16 cellular contexts compared by ENCODE assay signal in the genomic region with DNA sequence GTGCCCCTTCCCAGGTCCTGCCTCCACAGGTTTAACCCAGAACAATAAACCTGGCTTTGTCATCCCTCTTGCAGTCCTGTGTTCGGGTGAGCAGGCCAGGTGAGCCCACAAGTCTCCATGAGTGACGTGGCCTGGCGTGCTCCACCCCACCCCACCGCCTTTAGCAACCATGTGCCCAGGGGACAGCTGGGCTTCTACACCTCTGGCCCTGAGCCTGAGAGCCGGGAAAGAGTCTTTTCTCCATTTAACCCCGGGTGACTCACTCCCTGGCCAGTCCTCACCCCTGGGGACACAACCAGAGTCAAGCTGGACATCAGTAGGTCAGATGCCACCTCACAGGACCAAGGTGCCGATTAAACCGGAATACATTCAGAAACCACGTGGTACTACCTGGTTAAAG. TPM values are rescaled to one million over a fixed set of nuclear protein-coding genes. Genes with fewer than 3 reads are reported as not detected.
DNase-seq lines count a peak whose midpoint lies in the region; ATAC-seq and TF ChIP-seq lines count a peak whose summit lies in the region.
"Had no signal": no experiment of that assay in that cellular context is flagged by ENCODE, and none has a peak within 500 bp of the region (broad histone marks: within the 10 kb centered on the region; RNA-seq: fewer than 3 reads in every experiment).

No MANE protein-coding gene starts in this region.

- no peak for TF ChIP-seq CTCF in cardiac muscle cell (IDR thresholded peaks at IDR 0.05; ENCODE audit: low read depth, low read length)
- TF ChIP-seq CTCF in nephron (IDR thresholded peaks at IDR 0.05; ENCODE audit: unreplicated experiment in 3 of 3): no peak

- intact Hi-C loops in left cardiac atrium (cut with DNase I): no loop called here

- H3K27ac Mint-ChIP-seq in nephron: no peak overlapping the region
- H3K27ac Mint-ChIP-seq: B cell, GM23338, H9 had no signal

- ATAC-seq in left cardiac atrium (no peak), HG02623 (IDR thresholded peaks at IDR 0.05; ENCODE audit: unreplicated experiment) (no peak), HG03280 (IDR thresholded peaks at IDR 0.05; ENCODE audit: unreplicated experiment) (no peak)
- ATAC-seq: GM23338, HepG2 had no signal

- peak overlapping the region; percentile 19 for H3K27ac ChIP-seq in cardiac muscle cell

- H3K4me1 Mint-ChIP-seq in nephron: peaks cover 23% of the 10 kb centered on the region

- H3K4me3 ChIP-seq in cardiac muscle cell (no peak overlapping the region), adipocyte (ENCODE audit: low read length) (no peak overlapping the region)
- H3K4me3 ChIP-seq: GM23338 had no signal

- H3K27me3 ChIP-seq in cardiac muscle cell (no peaks in the 10 kb centered on the region), adipocyte (replicated peaks; ENCODE audit: control insufficient read depth, insufficient read depth, low read length) (no peaks in the 10 kb centered on the region)

- no peaks in the 10 kb centered on the region for H3K9me3 Mint-ChIP-seq in nephron
- H3K9me3 Mint-ChIP-seq: CD4-positive, alpha-beta memory T cell; GM23338; H9 had no signal

- H3K36me3 Mint-ChIP-seq in nephron (ENCODE audit: low read depth): peaks cover 38% of the 10 kb centered on the region

- H3K27me3 Mint-ChIP-seq in nephron (ENCODE audit: low read depth): peaks cover 3% of the 10 kb centered on the region
- H3K27me3 Mint-ChIP-seq: B cell; CD4-positive, alpha-beta memory T cell had no signal

- H3K9ac ChIP-seq in adipocyte (ENCODE audit: low read length): peak overlapping the region; percentile 8

- no peaks in the 10 kb centered on the region for H3K9me3 ChIP-seq in cardiac muscle cell (ENCODE audit: low read depth)
- H3K9me3 ChIP-seq in adipocyte (ENCODE audit: control insufficient read depth, low read length): no peaks in the 10 kb centered on the region

- H3K36me3 ChIP-seq in cardiac muscle cell: peaks cover 9% of the 10 kb centered on the region
- H3K36me3 ChIP-seq in adipocyte (ENCODE audit: control insufficient read depth, insufficient read depth, low read length, severe bottlenecking): peaks cover 26% of the 10 kb centered on the region

- DNase-seq in cardiac muscle cell (ENCODE audit: low read depth in 1 of 2, low spot score in 1 of 2) (no peak), left cardiac atrium (no peak), adipocyte (ENCODE audit: low read depth) (no peak), A172 (ENCODE audit: low spot score) (no peak)
- DNase-seq: C1 segment of cervical spinal cord; CD4-positive, alpha-beta memory T cell; COR-L47; DND-41; GDM1; H9 had no signal

- peaks cover 10% of the 10 kb centered on the region for H3K4me1 ChIP-seq in cardiac muscle cell (ENCODE audit: low read depth)
- H3K4me1 ChIP-seq in adipocyte (ENCODE audit: control insufficient read depth, insufficient read depth, low read length): peaks cover 39% of the 10 kb centered on the region

- peak overlapping the region in 2 of 3 experiments; percentile 10 to 48 for H3K4me3 Mint-ChIP-seq in nephron
- H3K4me3 Mint-ChIP-seq: B cell, GM23338 had no signal

RNA-seq across cellular contexts. Expression of a gene that starts 4.1 kb away (rescaled TPM):
- total RNA-seq in cardiac muscle cell (276 and 280 TPM in 2 replicates), left cardiac atrium (10 to 100 TPM; 82.6 to 83.2 TPM)
- 242 and 245 TPM in 2 replicates for polyA plus RNA-seq in cardiac muscle cell
- 222 and 261 TPM in 2 replicates for total RNA-seq in A172 (2014; rRNA removed; shearing (Covaris generic))

RNA-seq across cellular contexts. Expression of a gene that starts 14.1 kb away (rescaled TPM):
- total RNA-seq in cardiac muscle cell: 79.8 and 92.4 TPM in 2 replicates
- 24.8 and 25.8 TPM in 2 replicates for polyA plus RNA-seq in cardiac muscle cell
- total RNA-seq in left cardiac atrium: 10 to 100 TPM; 15.8 to 16.4 TPM
- total RNA-seq in A172 (2014; rRNA removed; shearing (Covaris generic)): 19.2 and 26.9 TPM in 2 replicates

RNA-seq across cellular contexts. Expression of a gene that starts 16.8 kb away (rescaled TPM):
- 13.7 and 29.8 TPM in 2 replicates for total RNA-seq in cardiac muscle cell
- polyA plus RNA-seq in cardiac muscle cell: 13.0 and 19.6 TPM in 2 replicates
- total RNA-seq in left cardiac atrium: 1 to 10 TPM; 3.4 to 7.3 TPM
- total RNA-seq in A172 (2014; rRNA removed; shearing (Covaris generic)): 4.5 and 6.8 TPM in 2 replicates
